Comparison of ENCODE assay signal across 13 cellular contexts in genomic region chr2:207048421-207048820, GRCh38.
"Had no signal": no experiment of that assay in that cellular context is flagged by ENCODE, and none has a peak within 500 bp of the region (broad histone marks: within the 10 kb centered on the region; RNA-seq: fewer than 3 reads in every experiment).

No MANE protein-coding gene starts in this region.

- H3K4me1 ChIP-seq: body of pancreas, sigmoid colon, testis had no signal

- ATAC-seq: activated CD8-positive, alpha-beta T cell treated with anti-CD3 and anti-CD28 coated beads for 36 hours; body of pancreas; stimulated activated naive CD8-positive, alpha-beta T cell treated with anti-CD3 and anti-CD28 coated beads, Interleukin-15, Interleukin-2, amounts not matched to agents 100 U/mL and 50 U/mL, for 24 hours; T-cell had no signal

- DNase-seq: activated CD8-positive, alpha-beta memory T cell treated with anti-CD3 and anti-CD28 coated beads, Interleukin-2, amount 50 U/mL, for 4 hours; activated CD8-positive, alpha-beta T cell treated with anti-CD3 and anti-CD28 coated beads for 36 hours; body of pancreas; immature natural killer cell; ovary; sigmoid colon; stimulated activated CD4-positive, alpha-beta T cell treated with anti-CD3 and anti-CD28 coated beads, Interleukin-4, amount 100 ng/mL, for 1 hour; stimulated activated CD8-positive, alpha-beta memory T cell treated with anti-CD3 and anti-CD28 coated beads, Interleukin-4, amount 100 ng/mL, for 48 hours; stimulated activated naive CD8-positive, alpha-beta T cell treated with anti-CD3 and anti-CD28 coated beads, Interleukin-15, Interleukin-2, amounts not matched to agents 100 U/mL and 50 U/mL, for 24 hours; T-cell; testis had no signal

- H3K36me3 ChIP-seq: ovary, sigmoid colon, vagina had no signal

- H3K27me3 ChIP-seq: body of pancreas, ovary, sigmoid colon, testis, vagina had no signal

- H3K27ac ChIP-seq: body of pancreas, ovary, sigmoid colon, testis, vagina, VCaP had no signal

- H3K4me3 ChIP-seq: body of pancreas, ovary, sigmoid colon, testis, vagina had no signal

- H3K9me3 ChIP-seq: body of pancreas, ovary, sigmoid colon, testis, vagina had no signal
